In the genomic region with DNA sequence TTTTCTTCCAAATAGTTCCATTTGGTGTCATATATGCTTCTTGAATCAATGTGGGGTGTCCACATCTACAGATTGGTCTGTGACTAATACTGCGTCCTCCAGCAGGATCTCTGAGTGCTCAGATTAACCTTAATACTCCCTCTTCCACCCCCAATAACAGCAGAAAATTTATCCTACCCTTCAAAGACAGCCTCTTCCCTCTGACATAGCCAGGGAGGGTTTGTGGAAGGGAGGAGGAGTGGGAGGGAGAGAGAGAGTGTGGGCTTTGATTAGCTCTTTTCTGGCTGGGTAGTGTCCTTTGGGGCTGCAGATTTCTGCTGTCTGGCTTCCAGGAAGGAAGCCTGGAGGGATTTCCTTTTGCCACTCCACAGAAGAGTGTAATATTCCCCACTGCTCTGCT, we compare ENCODE assay signal across 14 cellular contexts.
DNase-seq lines count a peak whose midpoint lies in the region; ATAC-seq and TF ChIP-seq lines count a peak whose summit lies in the region.
"Had no signal": no experiment of that assay in that cellular context is flagged by ENCODE, and none has a peak within 500 bp of the region (broad histone marks: within the 10 kb centered on the region; RNA-seq: fewer than 3 reads in every experiment).

No MANE protein-coding gene starts in this region.

- H3K4me3 Mint-ChIP-seq in endothelial cell (ENCODE audit: unreplicated experiment), result no peak overlapping the region
- H3K4me3 Mint-ChIP-seq in Calu3 (ENCODE audit: low read depth, unreplicated experiment), result no peak overlapping the region
- H3K4me3 Mint-ChIP-seq: CD14-positive monocyte; CD4-positive, alpha-beta memory T cell; H9 had no signal

- H3K27ac Mint-ChIP-seq in endothelial cell (ENCODE audit: unreplicated experiment) (peak overlapping the region; percentile 44), Calu3 (ENCODE audit: unreplicated experiment) (no peak overlapping the region)
- H3K27ac Mint-ChIP-seq: CD14-positive monocyte; CD4-positive, alpha-beta memory T cell had no signal

- no peaks in the 10 kb centered on the region for H3K36me3 ChIP-seq in stomach
- H3K36me3 ChIP-seq: BLaER1 had no signal

- no peak for ATAC-seq in GM18867 (IDR thresholded peaks at IDR 0.05; ENCODE audit: unreplicated experiment)
- ATAC-seq in GM18861 (IDR thresholded peaks at IDR 0.05; ENCODE audit: unreplicated experiment), result no peak

- H3K27me3 ChIP-seq in stomach, result no peaks in the 10 kb centered on the region
- H3K27me3 ChIP-seq: BLaER1 had no signal

- H3K27ac ChIP-seq in stomach, result no peak overlapping the region
- H3K27ac ChIP-seq: BLaER1 had no signal

- peak; percentile 27 for DNase-seq in D341Med (ENCODE audit: low spot score)
- peak; percentile 54 for DNase-seq in NCI-H69 (lab: John Stamatoyannopoulos, UW)
- no peak for DNase-seq in endothelial cell (ENCODE audit: low spot score)
- DNase-seq in myocyte (ENCODE audit: low read depth), result peak; percentile 5
- DNase-seq in Calu3, result no peak
- no peak for DNase-seq in stomach
- DNase-seq: 8988T; CD4-positive, alpha-beta memory T cell; DMS 273 treated with DMSO at 0.1 percent for 48 hours; H9 had no signal

- CTCF ChIA-PET in Calu3 (lab: Charles Lee), result no interaction called here

- H3K27me3 Mint-ChIP-seq in endothelial cell (ENCODE audit: unreplicated experiment), result no peaks in the 10 kb centered on the region
- no peaks in the 10 kb centered on the region for H3K27me3 Mint-ChIP-seq in Calu3 (ENCODE audit: unreplicated experiment)

- TF ChIP-seq EP300 in stomach (IDR thresholded peaks at IDR 0.05), result no peak

- H3K9me3 ChIP-seq in stomach, result no peaks in the 10 kb centered on the region
- H3K9me3 ChIP-seq: BLaER1 had no signal

- H3K9me3 Mint-ChIP-seq in endothelial cell (ENCODE audit: unreplicated experiment) (no peaks in the 10 kb centered on the region), Calu3 (ENCODE audit: low read depth, unreplicated experiment) (no peaks in the 10 kb centered on the region)
- H3K9me3 Mint-ChIP-seq: H9 had no signal

- no peak for TF ChIP-seq POLR2A in stomach (IDR thresholded peaks at IDR 0.05)

- no TSS peak for BruUV-seq in Calu3 (replicated peaks; lab: Mats Ljungman, UMichigan)

- H3K4me1 Mint-ChIP-seq in endothelial cell (ENCODE audit: unreplicated experiment), result peaks cover 20% of the 10 kb centered on the region
- H3K4me1 Mint-ChIP-seq in Calu3 (ENCODE audit: low read depth, unreplicated experiment), result peaks cover 26% of the 10 kb centered on the region
- H3K4me1 Mint-ChIP-seq: CD14-positive monocyte; CD4-positive, alpha-beta memory T cell had no signal

- H3K4me3 ChIP-seq in stomach, result no peak overlapping the region
- H3K4me3 ChIP-seq: BLaER1 had no signal

- H3K36me3 Mint-ChIP-seq in endothelial cell (ENCODE audit: low read depth, unreplicated experiment) (no peaks in the 10 kb centered on the region), Calu3 (ENCODE audit: insufficient read depth, unreplicated experiment) (no peaks in the 10 kb centered on the region)
- H3K36me3 Mint-ChIP-seq: CD14-positive monocyte; CD4-positive, alpha-beta memory T cell had no signal

- 69 to 91% (median 79%) methylated on average over 1 of the region's 1 CpG for WGBS in stomach, 5 donors

- TF ChIP-seq CTCF in endothelial cell (IDR thresholded peaks at IDR 0.05; ENCODE audit: unreplicated experiment) (no peak), Calu3 (IDR thresholded peaks at IDR 0.05; ENCODE audit: unreplicated experiment) (no peak), stomach (IDR thresholded peaks at IDR 0.05) (no peak)

- H3K4me1 ChIP-seq in stomach, result no peaks in the 10 kb centered on the region
- H3K4me1 ChIP-seq: BLaER1 had no signal

- intact Hi-C loops in Calu3 (cut with micrococcal nuclease; ENCODE audit: unreplicated experiment) (no loop called here), stomach (cut with DNase I; ENCODE audit: low total_unique reads) (no loop called here)

Comparison
In these comparisons a context has a peak if more than half of its experiments do, and no peak if none do; other contexts are left out.
1. DNase-seq: peak in D341Med (single experiment), NCI-H69 (single experiment) and myocyte (single experiment); none in endothelial cell (single experiment), Calu3 (single experiment) and stomach (single experiment).